In genomic region chr13:26163812-26164211, GRCh38 we compare ENCODE assay signal across 11 cellular contexts.
"Had no signal": no experiment of that assay in that cellular context is flagged by ENCODE, and none has a peak within 500 bp of the region (broad histone marks: within the 10 kb centered on the region; RNA-seq: fewer than 3 reads in every experiment).

No MANE protein-coding gene starts in this region.

- H3K9ac ChIP-seq: GM23248 had no signal

- H3K4me2 ChIP-seq: GM23338 had no signal

- ATAC-seq: GM23338, HCT116 had no signal

- H3K36me3 ChIP-seq: HAP-1 had no signal

- DNase-seq: GM23248, GOT3, H7, H9, HCEC 1CT, HFFc6 had no signal

- H3K4me1 ChIP-seq: HAP-1 had no signal

- H2AFZ ChIP-seq: GM23248, GM23338 had no signal

- H3K27ac ChIP-seq: GM23248 had no signal

- FAIRE-seq: H1, H54 had no signal

- H3K9me3 ChIP-seq: HAP-1 had no signal

- H3K4me3 ChIP-seq: GM23248, GM23338, HAP-1 had no signal
